In the genomic region with DNA sequence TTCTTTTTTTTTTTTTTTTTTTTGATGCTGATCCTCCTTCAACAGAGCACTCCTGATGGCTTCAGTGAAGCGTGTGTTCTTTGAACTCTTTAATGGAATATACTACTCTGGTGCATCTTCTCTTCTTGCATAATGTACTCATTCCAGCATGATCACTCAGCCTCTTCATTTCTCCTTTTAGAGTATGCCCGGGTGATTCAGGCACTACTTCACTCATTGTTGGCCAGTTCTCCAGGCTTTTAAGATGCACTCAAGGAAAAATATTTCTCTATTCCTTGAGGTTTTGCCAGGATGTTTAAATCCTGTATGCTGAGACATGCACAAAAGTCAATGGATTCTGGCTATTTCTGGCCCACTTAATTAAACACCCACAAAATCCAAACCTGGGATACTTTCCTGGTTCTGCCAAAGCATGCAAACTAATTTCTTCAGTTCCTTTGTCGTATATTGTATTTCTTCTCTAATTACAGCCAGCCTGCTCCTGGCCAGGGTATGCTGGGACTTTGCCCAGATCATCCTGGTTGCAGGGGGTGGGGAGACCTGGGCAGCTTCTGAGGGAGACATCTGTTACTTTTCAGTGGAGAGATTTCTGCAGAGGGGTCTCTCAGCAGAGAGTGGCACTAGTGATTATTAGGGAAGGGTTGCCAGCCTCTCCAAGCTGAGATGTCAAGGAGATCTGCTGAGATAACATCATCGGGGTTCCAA, we compare ENCODE assay signal across 16 cellular contexts.
DNase-seq lines count a peak whose midpoint lies in the region; ATAC-seq, FAIRE-seq and TF ChIP-seq lines count a peak whose summit lies in the region.
"Had no signal": no experiment of that assay in that cellular context is flagged by ENCODE, and none has a peak within 500 bp of the region (broad histone marks: within the 10 kb centered on the region; RNA-seq: fewer than 3 reads in every experiment).

No MANE protein-coding gene starts in this region.

- H3K27me3 ChIP-seq in bronchial epithelial cell (ENCODE audit: control insufficient read depth, insufficient read depth, low read length) (no peaks in the 10 kb centered on the region), lung (ENCODE audit: control insufficient read depth, insufficient read depth) (no peaks in the 10 kb centered on the region)

- TF ChIP-seq CTCF in bronchial epithelial cell (IDR thresholded peaks at IDR 0.05; ENCODE audit: insufficient read depth, low read length, severe bottlenecking) (no peak), lung (IDR thresholded peaks at IDR 0.05; ENCODE audit: control extremely low read depth, extremely low read depth) (no peak)

- no peak overlapping the region for H3K27ac ChIP-seq in lung (ENCODE audit: low read depth in 1 of 2, low read length in 1 of 2)
- H3K27ac ChIP-seq: psoas muscle had no signal

- no peaks in the 10 kb centered on the region for H3K9me3 ChIP-seq in lung (ENCODE audit: control insufficient read depth in 2 of 2, insufficient read depth in 1 of 2, low read length in 1 of 2)
- H3K9me3 ChIP-seq: psoas muscle had no signal

- DNase-seq in Ammon's horn (ENCODE audit: low spot score) (peak; percentile 7), M059J (ENCODE audit: low read depth) (peak; percentile 75), bronchial epithelial cell (ENCODE audit: low read depth) (peak; percentile 48), lung (ENCODE audit: low spot score) (no peak), NCI-H128 (lab: John Stamatoyannopoulos, UW; ENCODE audit: unreplicated experiment) (no peak)
- DNase-seq: activated CD8-positive, alpha-beta T cell treated with anti-CD3 and anti-CD28 coated beads for 36 hours; H9; immature natural killer cell; NCI-H1105 treated with DMSO at 0.1 percent for 48 hours; NCI-H510A treated with DMSO at 0.1 percent for 48 hours; psoas muscle; T1000 had no signal

- ATAC-seq in lung (ENCODE audit: insufficient read depth, low FRiP score): peak; percentile 60
- no peak for ATAC-seq in GM21825 (IDR thresholded peaks at IDR 0.05; ENCODE audit: unreplicated experiment)
- ATAC-seq in HG03139 (IDR thresholded peaks at IDR 0.05; ENCODE audit: unreplicated experiment): no peak
- no peak for ATAC-seq in HG02610 (IDR thresholded peaks at IDR 0.05; ENCODE audit: unreplicated experiment)
- ATAC-seq: activated CD8-positive, alpha-beta T cell treated with anti-CD3 and anti-CD28 coated beads for 36 hours; esophagus mucosa; psoas muscle had no signal

- WGBS in lung, 2 donors: 64 to 82% methylated on average over 4 of the region's 4 CpGs

- no peaks in the 10 kb centered on the region for H3K4me1 ChIP-seq in lung (ENCODE audit: control insufficient read depth in 2 of 2, insufficient read depth in 2 of 2, low read length in 2 of 2)
- H3K4me1 ChIP-seq: psoas muscle had no signal

- H3K4me3 ChIP-seq in bronchial epithelial cell (ENCODE audit: low read depth, low read length) (no peak overlapping the region), lung (no peak overlapping the region)
- H3K4me3 ChIP-seq: psoas muscle had no signal

- H3K36me3 ChIP-seq in bronchial epithelial cell (ENCODE audit: control insufficient read depth, insufficient read depth, low read length) (no peaks in the 10 kb centered on the region), lung (ENCODE audit: control insufficient read depth in 2 of 2, insufficient read depth in 2 of 2, low read length in 2 of 2) (no peaks in the 10 kb centered on the region)

- FAIRE-seq in bronchial epithelial cell (lab: Jason Lieb, UNC): no peak

Comparison
In these comparisons a context has a peak if more than half of its experiments do, and no peak if none do; other contexts are left out.
1. DNase-seq: peak in Ammon's horn (single experiment), M059J (single experiment) and bronchial epithelial cell (single experiment); none in lung (single experiment) and NCI-H128 (single experiment).